Comparison of ENCODE assay signal across 1 cellular context in the genomic region with DNA sequence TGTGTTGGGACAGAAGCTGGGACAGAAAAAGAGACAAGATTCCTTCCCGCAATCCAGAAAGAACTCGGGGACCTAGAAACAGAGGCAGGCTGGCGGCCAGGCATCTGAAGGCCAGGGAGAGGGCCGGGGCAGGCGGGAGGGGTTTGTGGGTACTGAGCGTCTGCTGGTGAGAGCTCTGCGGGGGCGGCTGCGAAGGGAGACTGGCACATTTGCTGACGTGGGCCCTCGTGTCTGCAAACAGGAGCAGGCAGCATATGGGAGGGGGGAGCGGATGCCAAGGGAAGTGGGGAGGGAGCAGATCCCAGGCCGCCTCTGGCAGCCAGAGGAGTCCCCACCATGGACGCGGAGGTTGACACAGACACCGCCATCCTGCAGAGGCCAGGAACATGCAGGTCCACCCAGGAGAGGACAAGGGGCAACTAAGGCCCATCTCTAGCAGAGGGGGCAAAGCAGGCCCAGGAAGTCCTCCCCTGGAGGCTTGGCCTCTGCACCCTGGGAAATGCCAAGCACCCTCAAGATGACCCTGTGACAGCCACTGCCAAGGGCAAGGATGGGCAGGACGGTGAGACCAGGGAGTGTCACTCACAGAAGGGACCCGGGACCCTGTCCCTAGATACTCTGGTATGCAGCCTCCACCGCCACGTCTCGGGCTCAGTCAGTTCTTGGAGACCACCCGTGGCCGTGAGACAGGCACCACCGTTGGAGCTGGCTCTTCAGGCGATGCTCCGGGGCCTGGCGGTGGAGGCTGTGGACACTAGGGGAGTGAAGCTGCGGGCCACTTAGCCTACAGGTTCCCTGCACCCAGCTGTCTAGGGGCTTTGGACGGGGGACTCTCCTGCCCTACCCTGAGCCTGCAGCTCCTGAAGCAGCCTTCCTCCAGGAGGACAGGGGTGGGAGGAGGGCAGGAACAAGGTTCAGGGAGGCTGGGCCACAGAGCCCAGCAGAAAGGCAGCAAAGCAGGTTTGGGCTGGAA.
TF ChIP-seq lines count a peak whose summit lies in the region.

No MANE protein-coding gene starts in this region.

TF ChIP-seq in SK-N-SH treated with all-trans-retinoic acid at 6 μM for 48 hours, 23 proteins besides CTCF, POLR2A, EP300 and RAD21:
- peak; percentile 31 for TF ChIP-seq ISL1 (CRISPR knock-in tag; IDR thresholded peaks at IDR 0.05)
- peak; percentile 47; the same call in 1 of the 2 replicates for TF ChIP-seq ZNF565 (CRISPR knock-in tag; conservative IDR thresholded peaks at IDR 0.05; ENCODE audit: low read depth)
- TF ChIP-seq ZFP3 (CRISPR knock-in tag; IDR thresholded peaks at IDR 0.05): no peak
- no peak for TF ChIP-seq OSR1 (CRISPR knock-in tag; IDR thresholded peaks at IDR 0.05)
- TF ChIP-seq, protein P1, sequence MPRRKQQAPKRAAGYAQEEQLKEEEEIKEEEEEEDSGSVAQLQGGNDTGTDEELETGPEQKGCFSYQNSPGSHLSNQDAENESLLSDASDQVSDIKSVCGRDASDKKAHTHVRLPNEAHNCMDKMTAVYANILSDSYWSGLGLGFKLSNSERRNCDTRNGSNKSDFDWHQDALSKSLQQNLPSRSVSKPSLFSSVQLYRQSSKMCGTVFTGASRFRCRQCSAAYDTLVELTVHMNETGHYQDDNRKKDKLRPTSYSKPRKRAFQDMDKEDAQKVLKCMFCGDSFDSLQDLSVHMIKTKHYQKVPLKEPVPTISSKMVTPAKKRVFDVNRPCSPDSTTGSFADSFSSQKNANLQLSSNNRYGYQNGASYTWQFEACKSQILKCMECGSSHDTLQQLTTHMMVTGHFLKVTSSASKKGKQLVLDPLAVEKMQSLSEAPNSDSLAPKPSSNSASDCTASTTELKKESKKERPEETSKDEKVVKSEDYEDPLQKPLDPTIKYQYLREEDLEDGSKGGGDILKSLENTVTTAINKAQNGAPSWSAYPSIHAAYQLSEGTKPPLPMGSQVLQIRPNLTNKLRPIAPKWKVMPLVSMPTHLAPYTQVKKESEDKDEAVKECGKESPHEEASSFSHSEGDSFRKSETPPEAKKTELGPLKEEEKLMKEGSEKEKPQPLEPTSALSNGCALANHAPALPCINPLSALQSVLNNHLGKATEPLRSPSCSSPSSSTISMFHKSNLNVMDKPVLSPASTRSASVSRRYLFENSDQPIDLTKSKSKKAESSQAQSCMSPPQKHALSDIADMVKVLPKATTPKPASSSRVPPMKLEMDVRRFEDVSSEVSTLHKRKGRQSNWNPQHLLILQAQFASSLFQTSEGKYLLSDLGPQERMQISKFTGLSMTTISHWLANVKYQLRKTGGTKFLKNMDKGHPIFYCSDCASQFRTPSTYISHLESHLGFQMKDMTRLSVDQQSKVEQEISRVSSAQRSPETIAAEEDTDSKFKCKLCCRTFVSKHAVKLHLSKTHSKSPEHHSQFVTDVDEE (CRISPR knock-in tag; IDR thresholded peaks at IDR 0.05): peak; percentile 86
- TF ChIP-seq, protein P2, sequence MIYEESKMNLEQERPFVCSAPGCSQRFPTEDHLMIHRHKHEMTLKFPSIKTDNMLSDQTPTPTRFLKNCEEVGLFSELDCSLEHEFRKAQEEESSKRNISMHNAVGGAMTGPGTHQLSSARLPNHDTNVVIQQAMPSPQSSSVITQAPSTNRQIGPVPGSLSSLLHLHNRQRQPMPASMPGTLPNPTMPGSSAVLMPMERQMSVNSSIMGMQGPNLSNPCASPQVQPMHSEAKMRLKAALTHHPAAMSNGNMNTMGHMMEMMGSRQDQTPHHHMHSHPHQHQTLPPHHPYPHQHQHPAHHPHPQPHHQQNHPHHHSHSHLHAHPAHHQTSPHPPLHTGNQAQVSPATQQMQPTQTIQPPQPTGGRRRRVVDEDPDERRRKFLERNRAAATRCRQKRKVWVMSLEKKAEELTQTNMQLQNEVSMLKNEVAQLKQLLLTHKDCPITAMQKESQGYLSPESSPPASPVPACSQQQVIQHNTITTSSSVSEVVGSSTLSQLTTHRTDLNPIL (CRISPR knock-in tag; IDR thresholded peaks at IDR 0.05; ENCODE audit: low read depth): no peak
- peak; percentile 74 for TF ChIP-seq TCF4 (CRISPR knock-in tag; IDR thresholded peaks at IDR 0.05; ENCODE audit: borderline replicate concordance)
- TF ChIP-seq ZNF70 (CRISPR knock-in tag; IDR thresholded peaks at IDR 0.05): peak; percentile 20; the same call in 1 of the 2 replicates
- no peak for TF ChIP-seq ZC3H10 (CRISPR knock-in tag; IDR thresholded peaks at IDR 0.05)
- peak; percentile 90; the same call in 1 of the 2 replicates for TF ChIP-seq SNAI2 (CRISPR knock-in tag; IDR thresholded peaks at IDR 0.05)
